In genomic region chr1:9291914-9292360, GRCh38 we compare ENCODE assay signal across 8 cellular contexts. TPM values are rescaled to one million over a fixed set of nuclear protein-coding genes. Genes with fewer than 3 reads are reported as not detected.
DNase-seq lines count a peak whose midpoint lies in the region; ATAC-seq lines count a peak whose summit lies in the region.

No MANE protein-coding gene starts in this region.

- H3K4me1 Mint-ChIP-seq in activated naive CD4-positive, alpha-beta T cell treated with anti-CD3 and anti-CD28 coated beads, Interleukin-2, amount 50 U/mL, for 24 hours = peaks cover 20% of the 10 kb centered on the region

- no peak for DNase-seq in activated naive CD4-positive, alpha-beta T cell treated with anti-CD3 and anti-CD28 coated beads, Interleukin-2, amount 50 U/mL, for 16 hours
- DNase-seq in brain pericyte (ENCODE audit: low read depth, low spot score) (peak; percentile 39), left lobe of liver (ENCODE audit: low spot score) (peak; percentile 72), HuH-7 (ENCODE audit: low spot score) (no peak)

- H3K4me3 ChIP-seq in thymus (ENCODE audit: low read length) = no peak overlapping the region

- H3K9me3 Mint-ChIP-seq in activated naive CD4-positive, alpha-beta T cell treated with anti-CD3 and anti-CD28 coated beads, Interleukin-2, amount 50 U/mL, for 24 hours = no peaks in the 10 kb centered on the region

- peak; percentile 21 for ATAC-seq in left lobe of liver
- ATAC-seq in GM19467 (IDR thresholded peaks at IDR 0.05; ENCODE audit: unreplicated experiment) = no peak
- ATAC-seq in HG03469 (IDR thresholded peaks at IDR 0.05; ENCODE audit: unreplicated experiment) = no peak

- peak overlapping the region; percentile 69 for H3K27ac ChIP-seq in thymus (ENCODE audit: low read depth)

- peak overlapping the region; percentile 53 for H3K4me3 Mint-ChIP-seq in activated naive CD4-positive, alpha-beta T cell treated with anti-CD3 and anti-CD28 coated beads, Interleukin-2, amount 50 U/mL, for 24 hours

- peaks cover 2% of the 10 kb centered on the region for H3K36me3 Mint-ChIP-seq in activated naive CD4-positive, alpha-beta T cell treated with anti-CD3 and anti-CD28 coated beads, Interleukin-2, amount 50 U/mL, for 24 hours

- H3K27me3 Mint-ChIP-seq in activated naive CD4-positive, alpha-beta T cell treated with anti-CD3 and anti-CD28 coated beads, Interleukin-2, amount 50 U/mL, for 24 hours = no peaks in the 10 kb centered on the region

- no peaks in the 10 kb centered on the region for H3K36me3 ChIP-seq in thymus (ENCODE audit: control insufficient read depth, insufficient read depth)

- WGBS in thymus = 61% methylated on average over 13 of the region's 13 CpGs

- H3K9me3 ChIP-seq in thymus (ENCODE audit: control insufficient read depth) = peaks cover 1% of the 10 kb centered on the region

- H3K4me1 ChIP-seq in thymus (ENCODE audit: control insufficient read depth, insufficient read depth, low read length) = peaks cover 22% of the 10 kb centered on the region

- peak overlapping the region; percentile 4 for H3K27ac Mint-ChIP-seq in activated naive CD4-positive, alpha-beta T cell treated with anti-CD3 and anti-CD28 coated beads, Interleukin-2, amount 50 U/mL, for 24 hours

- peaks cover 4% of the 10 kb centered on the region for H3K27me3 ChIP-seq in thymus (ENCODE audit: control insufficient read depth, insufficient read depth)

RNA-seq across cellular contexts. Expression of gene SPSB1, which starts 0.8 kb away (rescaled TPM):
- 6.2 TPM for total RNA-seq in left lobe of liver
- 12.9 TPM for polyA plus RNA-seq in thymus

RNA-seq across cellular contexts. Expression of gene H6PD, which starts 57.4 kb away (rescaled TPM):
- 116 TPM for total RNA-seq in left lobe of liver
- 18.6 TPM for polyA plus RNA-seq in thymus

Comparison
In these comparisons a context has a peak if more than half of its experiments do, and no peak if none do; other contexts are left out.
1. DNase-seq: peak in brain pericyte (single experiment) and left lobe of liver (single experiment); none in activated naive CD4-positive, alpha-beta T cell treated with anti-CD3 and anti-CD28 coated beads, Interleukin-2, amount 50 U/mL, for 16 hours (single experiment) and HuH-7 (single experiment).